ENCODE assay signal across 17 cellular contexts in genomic region chr16:5042574-5043171, GRCh38. TPM values are rescaled to one million over a fixed set of nuclear protein-coding genes. Genes with fewer than 3 reads are reported as not detected.
DNase-seq lines count a peak whose midpoint lies in the region; ATAC-seq and TF ChIP-seq lines count a peak whose summit lies in the region.
"Had no signal": no experiment of that assay in that cellular context is flagged by ENCODE, and none has a peak within 500 bp of the region (broad histone marks: within the 10 kb centered on the region; RNA-seq: fewer than 3 reads in every experiment).

No MANE protein-coding gene starts in this region.

- no peak for TF ChIP-seq EP300 in tibial nerve (IDR thresholded peaks at IDR 0.05)

- no peaks in the 10 kb centered on the region for H3K4me1 ChIP-seq in A673 (ENCODE audit: insufficient read depth, low read length, poor library complexity, severe bottlenecking)
- peaks cover 11% of the 10 kb centered on the region for H3K4me1 ChIP-seq in hepatocyte (ENCODE audit: insufficient read depth)
- no peaks in the 10 kb centered on the region for H3K4me1 ChIP-seq in tibial nerve
- H3K4me1 ChIP-seq: esophagus muscularis mucosa, vagina had no signal

- no peaks in the 10 kb centered on the region for H3K9me3 Mint-ChIP-seq in activated T-helper 1 cell treated with anti-CD3 and anti-CD28 coated beads, Interleukin-12 subunit alpha, Interleukin-12 subunit beta, Interleukin-2, Interleukin-4 antibody, amounts not matched to agents 30 ng/mL and 10 ng/mL and 1 ng/mL, durations not matched to agents 14 hours and 24 hours and 36 hours
- H3K9me3 Mint-ChIP-seq: nephron, T-cell had no signal

- H3K36me3 ChIP-seq in A673 (ENCODE audit: insufficient read depth, low read length, poor library complexity, severe bottlenecking) = no peaks in the 10 kb centered on the region
- no peaks in the 10 kb centered on the region for H3K36me3 ChIP-seq in H7 (replicated peaks; ENCODE audit: control insufficient read depth, insufficient read depth, low read length)
- no peaks in the 10 kb centered on the region for H3K36me3 ChIP-seq in hepatocyte (replicated peaks; ENCODE audit: insufficient read depth, low read depth)
- H3K36me3 ChIP-seq in tibial nerve = peaks cover 0 to 37% (median 0%) of the 10 kb centered on the region in 3 donors
- H3K36me3 ChIP-seq: cardiac muscle cell, vagina had no signal

- no peak overlapping the region for H3K27ac Mint-ChIP-seq in activated T-helper 1 cell treated with anti-CD3 and anti-CD28 coated beads, Interleukin-12 subunit alpha, Interleukin-12 subunit beta, Interleukin-2, Interleukin-4 antibody, amounts not matched to agents 30 ng/mL and 10 ng/mL and 1 ng/mL, durations not matched to agents 14 hours and 24 hours and 36 hours
- H3K27ac Mint-ChIP-seq: nephron, T-cell had no signal

- H3K4me1 Mint-ChIP-seq in activated T-helper 1 cell treated with anti-CD3 and anti-CD28 coated beads, Interleukin-12 subunit alpha, Interleukin-12 subunit beta, Interleukin-2, Interleukin-4 antibody, amounts not matched to agents 30 ng/mL and 10 ng/mL and 1 ng/mL, durations not matched to agents 14 hours and 24 hours and 36 hours (ENCODE audit: low read depth) = no peaks in the 10 kb centered on the region
- H3K4me1 Mint-ChIP-seq: nephron, T-cell had no signal

- no TSS peak for BruUV-seq in A673 (replicated peaks; lab: Mats Ljungman, UMichigan)

- intact Hi-C loops in A673 (cut with micrococcal nuclease; ENCODE audit: unreplicated experiment) = no loop called here
- intact Hi-C loops in activated T-helper 1 cell treated with anti-CD3 and anti-CD28 coated beads, Interleukin-12 subunit alpha, Interleukin-12 subunit beta, Interleukin-2, Interleukin-4 antibody, amounts not matched to agents 30 ng/mL and 10 ng/mL and 1 ng/mL, durations not matched to agents 14 hours and 24 hours and 36 hours (cut with micrococcal nuclease) = no loop called here

- H4K20me1 ChIP-seq in hepatocyte (ENCODE audit: insufficient read depth, poor library complexity, severe bottlenecking) = no peaks in the 10 kb centered on the region

- H3K9me3 ChIP-seq in A673 (ENCODE audit: low read depth, low read length, poor library complexity, severe bottlenecking) (no peaks in the 10 kb centered on the region), hepatocyte (ENCODE audit: low read depth) (no peaks in the 10 kb centered on the region), tibial nerve (no peaks in the 10 kb centered on the region)
- H3K9me3 ChIP-seq: esophagus muscularis mucosa, vagina had no signal

- ATAC-seq in esophagus mucosa (no peak), HG03354 (IDR thresholded peaks at IDR 0.05; ENCODE audit: poor library complexity, severe bottlenecking, unreplicated experiment) (no peak)
- ATAC-seq: T-cell had no signal

- H3K4me3 ChIP-seq in A673 (ENCODE audit: low read depth, low read length, poor library complexity, severe bottlenecking) = no peak overlapping the region
- no peak overlapping the region for H3K4me3 ChIP-seq in H7 (ENCODE audit: insufficient read depth, low read depth, low read length)
- H3K4me3 ChIP-seq in hepatocyte = no peak overlapping the region
- no peak overlapping the region for H3K4me3 ChIP-seq in tibial nerve
- H3K4me3 ChIP-seq: cardiac muscle cell, esophagus muscularis mucosa, vagina had no signal

- no peaks in the 10 kb centered on the region for H3K79me2 ChIP-seq in hepatocyte

- peaks cover 35% of the 10 kb centered on the region for H3K27me3 ChIP-seq in A673 (replicated peaks; ENCODE audit: insufficient read depth, low read depth, low read length, poor library complexity)
- H3K27me3 ChIP-seq in H7 (ENCODE audit: control insufficient read depth, insufficient read depth, low read length) = no peaks in the 10 kb centered on the region
- H3K27me3 ChIP-seq in hepatocyte = no peaks in the 10 kb centered on the region
- H3K27me3 ChIP-seq in tibial nerve = no peaks in the 10 kb centered on the region
- H3K27me3 ChIP-seq: cardiac muscle cell, esophagus muscularis mucosa, vagina had no signal

- H3K27ac ChIP-seq in A673 (ENCODE audit: low read depth, low read length, poor library complexity, severe bottlenecking) = no peak overlapping the region
- no peak overlapping the region for H3K27ac ChIP-seq in hepatocyte
- H3K27ac ChIP-seq in tibial nerve = no peak overlapping the region
- H3K27ac ChIP-seq: cardiac muscle cell, esophagus muscularis mucosa, vagina had no signal

- peak; percentile 48 for TF ChIP-seq CTCF in A673 (conservative IDR thresholded peaks at IDR 0.05; ENCODE audit: low read depth, low read length)
- TF ChIP-seq CTCF in hepatocyte (IDR thresholded peaks at IDR 0.05; ENCODE audit: poor library complexity) = peak; percentile 28
- TF ChIP-seq CTCF in tibial nerve (IDR thresholded peaks at IDR 0.05) = no peak

- 57% methylated on average over 14 of the region's 14 CpGs for WGBS in hepatocyte (ENCODE audit: low lambda C conversion rate, missing lambda C conversion rate)
- WGBS in tibial nerve, 2 donors = 64 to 69% methylated on average over 14 of the region's 14 CpGs

- no peak for TF ChIP-seq POLR2A in tibial nerve (IDR thresholded peaks at IDR 0.05)

- H3K36me3 Mint-ChIP-seq in activated T-helper 1 cell treated with anti-CD3 and anti-CD28 coated beads, Interleukin-12 subunit alpha, Interleukin-12 subunit beta, Interleukin-2, Interleukin-4 antibody, amounts not matched to agents 30 ng/mL and 10 ng/mL and 1 ng/mL, durations not matched to agents 14 hours and 24 hours and 36 hours (ENCODE audit: low read depth) = no peaks in the 10 kb centered on the region

- H3K27me3 Mint-ChIP-seq in activated T-helper 1 cell treated with anti-CD3 and anti-CD28 coated beads, Interleukin-12 subunit alpha, Interleukin-12 subunit beta, Interleukin-2, Interleukin-4 antibody, amounts not matched to agents 30 ng/mL and 10 ng/mL and 1 ng/mL, durations not matched to agents 14 hours and 24 hours and 36 hours (ENCODE audit: insufficient read depth) = no peaks in the 10 kb centered on the region

- no peak overlapping the region for H3K4me2 ChIP-seq in hepatocyte

- CTCF ChIA-PET in A673 (lab: Charles Lee) = interaction anchor here (0.7 kb wide), 1 partner anchor 570 kb away, joined by 3 read pairs; no protein-coding TSS in a partner anchor

- H2AFZ ChIP-seq in hepatocyte = no peak overlapping the region

- no peak overlapping the region for H3K4me3 Mint-ChIP-seq in activated T-helper 1 cell treated with anti-CD3 and anti-CD28 coated beads, Interleukin-12 subunit alpha, Interleukin-12 subunit beta, Interleukin-2, Interleukin-4 antibody, amounts not matched to agents 30 ng/mL and 10 ng/mL and 1 ng/mL, durations not matched to agents 14 hours and 24 hours and 36 hours
- H3K4me3 Mint-ChIP-seq: nephron, T-cell had no signal

- DNase-seq in A673 (ENCODE audit: low spot score) (peak; percentile 44), H7 (peak; percentile 64), RKO (ENCODE audit: low spot score) (peak; percentile 92), hepatocyte (ENCODE audit: low spot score) (peak; percentile 49), tibial nerve (ENCODE audit: low spot score in 2 of 2) (no peak)
- no peak for DNase-seq in activated T-helper 1 cell treated with anti-CD3 and anti-CD28 coated beads, Interleukin-12 subunit alpha, Interleukin-12 subunit beta, Interleukin-2, Interleukin-4 antibody, amounts not matched to agents 30 ng/mL and 10 ng/mL and 1 ng/mL, durations not matched to agents 14 hours and 24 hours and 36 hours (ENCODE audit: low spot score)
- DNase-seq: activated CD4-positive, alpha-beta T cell treated with anti-CD3 and anti-CD28 coated beads for 4 hours; activated effector memory CD4-positive, alpha-beta T cell treated with anti-CD3 and anti-CD28 coated beads, Interleukin-2, amount 50 U/mL, for 16 hours; NCI-H1092 treated with DMSO at 0.1 percent for 48 hours; stimulated activated CD4-positive, alpha-beta T cell treated with anti-CD3 and anti-CD28 coated beads, Interleukin-12 subunit alpha, Interleukin-12 subunit beta, amount 100 ng/mL, for 4 hours; T-cell had no signal

- H3K9me2 ChIP-seq in hepatocyte (replicated peaks; ENCODE audit: insufficient read depth) = no peaks in the 10 kb centered on the region

- POLR2A ChIA-PET in A673 (lab: Charles Lee; ENCODE audit: low non-redundant PET) = no interaction called here

RNA-seq across cellular contexts. Expression of gene NAGPA, which starts 8.9 kb away (rescaled TPM):
- total RNA-seq in A673 (2021) (11.7 and 11.9 TPM in 2 replicates), hepatocyte (30.5 and 32.2 TPM in 2 replicates), tibial nerve (100 to 1,000 TPM in 1 of 4 donors, 10 to 100 TPM in 3; 37.5 to 104 (median 43.8) TPM), esophagus mucosa (6.0 TPM)
- total RNA-seq in H7 (2014; rRNA removed; shearing (Covaris generic)) = 11.9 and 12.7 TPM in 2 replicates
- 33.7 and 35.7 TPM in 2 replicates for polyA plus RNA-seq in hepatocyte
- total RNA-seq in activated T-helper 1 cell treated with anti-CD3 and anti-CD28 coated beads, Interleukin-12 subunit alpha, Interleukin-12 subunit beta, Interleukin-2, Interleukin-4 antibody, amounts not matched to agents 30 ng/mL and 10 ng/mL and 1 ng/mL, durations not matched to agents 14 hours and 24 hours and 36 hours = 11.6 and 12.5 TPM in 2 replicates

RNA-seq across cellular contexts. Expression of gene C16orf89, which starts 23.1 kb away (rescaled TPM):
- not detected in 2 replicates for total RNA-seq in A673 (2021)
- total RNA-seq in H7 (2014; rRNA removed; shearing (Covaris generic)) = 3.4 and 4.1 TPM in 2 replicates
- 1.1 and 4.5 TPM in 2 replicates for total RNA-seq in hepatocyte
- polyA plus RNA-seq in hepatocyte = 2.0 and 3.8 TPM in 2 replicates
- not detected in 2 replicates for total RNA-seq in activated T-helper 1 cell treated with anti-CD3 and anti-CD28 coated beads, Interleukin-12 subunit alpha, Interleukin-12 subunit beta, Interleukin-2, Interleukin-4 antibody, amounts not matched to agents 30 ng/mL and 10 ng/mL and 1 ng/mL, durations not matched to agents 14 hours and 24 hours and 36 hours
- total RNA-seq in tibial nerve = 10 to 100 TPM in 3 of 4 donors, 1 to 10 TPM in 1; 6.3 to 39.0 (median 17.8) TPM
- 0.56 TPM for total RNA-seq in esophagus mucosa
- total RNA-seq: cardiac muscle cell had no signal

RNA-seq across cellular contexts. Expression of gene ALG1, which starts 29.0 kb away (rescaled TPM):
- total RNA-seq in A673 (2021) = 29.5 and 29.8 TPM in 2 replicates
- 18.7 and 19.6 TPM in 2 replicates for total RNA-seq in H7 (2014; rRNA removed; shearing (Covaris generic))
- 37.9 and 63.6 TPM in 2 replicates for total RNA-seq in hepatocyte
- polyA plus RNA-seq in hepatocyte = 45.5 and 51.9 TPM in 2 replicates
- 40.0 and 41.4 TPM in 2 replicates for total RNA-seq in activated T-helper 1 cell treated with anti-CD3 and anti-CD28 coated beads, Interleukin-12 subunit alpha, Interleukin-12 subunit beta, Interleukin-2, Interleukin-4 antibody, amounts not matched to agents 30 ng/mL and 10 ng/mL and 1 ng/mL, durations not matched to agents 14 hours and 24 hours and 36 hours
- 10 to 100 TPM; 15.9 to 25.5 (median 22.9) TPM for total RNA-seq in tibial nerve
- total RNA-seq in esophagus mucosa = 14.7 TPM

RNA-seq across cellular contexts. Expression of gene EEF2KMT, which starts 54.9 kb away (rescaled TPM):
- total RNA-seq in A673 (2021) = 21.4 and 21.8 TPM in 2 replicates
- total RNA-seq in H7 (2014; rRNA removed; shearing (Covaris generic)) = 30.9 and 38.0 TPM in 2 replicates
- total RNA-seq in hepatocyte = 5.8 and 16.5 TPM in 2 replicates
- polyA plus RNA-seq in hepatocyte = 16.1 and 16.7 TPM in 2 replicates
- total RNA-seq in activated T-helper 1 cell treated with anti-CD3 and anti-CD28 coated beads, Interleukin-12 subunit alpha, Interleukin-12 subunit beta, Interleukin-2, Interleukin-4 antibody, amounts not matched to agents 30 ng/mL and 10 ng/mL and 1 ng/mL, durations not matched to agents 14 hours and 24 hours and 36 hours = 27.5 and 27.7 TPM in 2 replicates
- total RNA-seq in tibial nerve = 10 to 100 TPM in 1 of 4 donors, 1 to 10 TPM in 3; 4.8 to 10.8 (median 7.9) TPM
- 9.0 TPM for total RNA-seq in esophagus mucosa

Comparison
In these comparisons a context has a peak if more than half of its experiments do, and no peak if none do; other contexts are left out.
1. DNase-seq: peak in A673 (single experiment), H7 (single experiment), RKO (single experiment) and hepatocyte (single experiment); none in activated T-helper 1 cell treated with anti-CD3 and anti-CD28 coated beads, Interleukin-12 subunit alpha, Interleukin-12 subunit beta, Interleukin-2, Interleukin-4 antibody, amounts not matched to agents 30 ng/mL and 10 ng/mL and 1 ng/mL, durations not matched to agents 14 hours and 24 hours and 36 hours (single experiment) and tibial nerve (0 of 2).
2. CTCF ChIP-seq: peak in A673 (single experiment) and hepatocyte (single experiment); none in tibial nerve (0 of 5).